8 cellular contexts compared by ENCODE assay signal in genomic region chr15:63600646-63601025, GRCh38. TPM values are rescaled to one million over a fixed set of nuclear protein-coding genes. Genes with fewer than 3 reads are reported as not detected.
DNase-seq lines count a peak whose midpoint lies in the region; ATAC-seq and TF ChIP-seq lines count a peak whose summit lies in the region.

No MANE protein-coding gene starts in this region.

- CTCF ChIA-PET in activated CD4-positive, alpha-beta T cell treated with anti-CD3 and anti-CD28 coated beads, Interleukin-2, amount 10 ng/mL, durations not matched to agents 7 days and 5 days (lab: Charles Lee): interaction anchor here (0.6 to 4.2 kb wide), 6 partner anchors 10 to 446 kb away, joined by 3 to 31 read pairs (median 6); partner anchors contain the start of gene DAPK2

- TF ChIP-seq POLR2A in GM19193 (IDR thresholded peaks at IDR 0.05; ENCODE audit: extremely low read depth, insufficient read depth, insufficient read length): peak; percentile 87
- peak; percentile 87 for TF ChIP-seq POLR2A in right lobe of liver (IDR thresholded peaks at IDR 0.05)

- H3K9ac ChIP-seq in BLaER1: peak overlapping the region; percentile 89

- peak overlapping the region; percentile 84 for H3K4me3 ChIP-seq in BLaER1
- H3K4me3 ChIP-seq in right lobe of liver: peak overlapping the region; percentile 69 to 83 (median 76)

- no CpG with 5 or more reads among the region's 58 CpGs for WGBS in right lobe of liver (ENCODE audit: insufficient coverage, low coverage, low lambda C conversion rate, missing lambda C conversion rate)

- H4K20me1 ChIP-seq in BLaER1: no peaks in the 10 kb centered on the region

- DNase-seq in NCI-H524 (lab: John Stamatoyannopoulos, UW) (peak; percentile 68 to 94), right lobe of liver (peak; percentile 92 to 94 (median 93))
- DNase-seq in activated CD4-positive, alpha-beta T cell treated with anti-CD3 and anti-CD28 coated beads, Interleukin-2, amount 10 ng/mL, durations not matched to agents 7 days and 5 days: peak; percentile 89
- DNase-seq in stimulated activated CD4-positive, alpha-beta T cell treated with anti-CD3 and anti-CD28 coated beads, Interleukin-4, amount 100 ng/mL, for 1 hour: peak; percentile 93

- peak overlapping the region; percentile 92 for H3K4me3 Mint-ChIP-seq in activated CD4-positive, alpha-beta T cell treated with anti-CD3 and anti-CD28 coated beads, Interleukin-2, amount 10 ng/mL, durations not matched to agents 7 days and 5 days
- H3K4me3 Mint-ChIP-seq in dendritic cell treated with granulocyte-macrophage colony-stimulating factor and Interleukin-4, amounts not matched to agents 40 ng/mL and 50 ng/mL, for 4 days: peak overlapping the region; percentile 83

- ATAC-seq in HG03378 (IDR thresholded peaks at IDR 0.05; ENCODE audit: unreplicated experiment) (peak; percentile 60), right lobe of liver (peak; percentile 70 to 89 (median 82))

- POLR2A ChIA-PET in activated CD4-positive, alpha-beta T cell treated with anti-CD3 and anti-CD28 coated beads, Interleukin-2, amount 10 ng/mL, durations not matched to agents 7 days and 5 days (lab: Charles Lee): interaction anchor here (1.0 to 1.5 kb wide), 2 partner anchors 96 to 134 kb away, joined by 3 to 6 read pairs; partner anchors contain the start of gene USP3

- no peaks in the 10 kb centered on the region for H3K27me3 Mint-ChIP-seq in activated CD4-positive, alpha-beta T cell treated with anti-CD3 and anti-CD28 coated beads, Interleukin-2, amount 10 ng/mL, durations not matched to agents 7 days and 5 days
- H3K27me3 Mint-ChIP-seq in dendritic cell treated with granulocyte-macrophage colony-stimulating factor and Interleukin-4, amounts not matched to agents 40 ng/mL and 50 ng/mL, for 4 days: no peaks in the 10 kb centered on the region

- H3K27ac ChIP-seq in BLaER1 (peak overlapping the region; percentile 90), right lobe of liver (peak overlapping the region; percentile 67 to 85 (median 75))

- H3K4me1 ChIP-seq in BLaER1: peaks cover 53% of the 10 kb centered on the region
- peaks cover 0 to 14% (median 0%) of the 10 kb centered on the region in 4 donors for H3K4me1 ChIP-seq in right lobe of liver

- peak overlapping the region; percentile 98 for H3K4me2 ChIP-seq in BLaER1

- H3K4me1 Mint-ChIP-seq in activated CD4-positive, alpha-beta T cell treated with anti-CD3 and anti-CD28 coated beads, Interleukin-2, amount 10 ng/mL, durations not matched to agents 7 days and 5 days: peaks cover 58% of the 10 kb centered on the region
- H3K4me1 Mint-ChIP-seq in dendritic cell treated with granulocyte-macrophage colony-stimulating factor and Interleukin-4, amounts not matched to agents 40 ng/mL and 50 ng/mL, for 4 days (ENCODE audit: low read depth): peaks cover 68% of the 10 kb centered on the region

- H3K9me3 Mint-ChIP-seq in activated CD4-positive, alpha-beta T cell treated with anti-CD3 and anti-CD28 coated beads, Interleukin-2, amount 10 ng/mL, durations not matched to agents 7 days and 5 days: no peaks in the 10 kb centered on the region
- no peaks in the 10 kb centered on the region for H3K9me3 Mint-ChIP-seq in dendritic cell treated with granulocyte-macrophage colony-stimulating factor and Interleukin-4, amounts not matched to agents 40 ng/mL and 50 ng/mL, for 4 days

- intact Hi-C loops in dendritic cell treated with granulocyte-macrophage colony-stimulating factor and Interleukin-4, amounts not matched to agents 40 ng/mL and 50 ng/mL, for 4 days (cut with micrococcal nuclease): loop anchor here (5.0 kb wide), 1 partner anchor 313 kb away; no protein-coding TSS in a partner anchor
- intact Hi-C loops in right lobe of liver (cut with DNase I): no loop called here

- H3K9me3 ChIP-seq in BLaER1: no peaks in the 10 kb centered on the region
- H3K9me3 ChIP-seq in right lobe of liver: no peaks in the 10 kb centered on the region

- H3K36me3 ChIP-seq in BLaER1: no peaks in the 10 kb centered on the region
- H3K36me3 ChIP-seq in right lobe of liver: no peaks in the 10 kb centered on the region

- H3K27ac Mint-ChIP-seq in activated CD4-positive, alpha-beta T cell treated with anti-CD3 and anti-CD28 coated beads, Interleukin-2, amount 10 ng/mL, durations not matched to agents 7 days and 5 days: peak overlapping the region; percentile 95
- H3K27ac Mint-ChIP-seq in dendritic cell treated with granulocyte-macrophage colony-stimulating factor and Interleukin-4, amounts not matched to agents 40 ng/mL and 50 ng/mL, for 4 days: peak overlapping the region; percentile 92

- H3K27me3 ChIP-seq in BLaER1 (no peaks in the 10 kb centered on the region), right lobe of liver (no peaks in the 10 kb centered on the region)

- TF ChIP-seq CTCF in right lobe of liver (IDR thresholded peaks at IDR 0.05): peak in 2 of 4 donors; percentile 44 to 62

- H3K36me3 Mint-ChIP-seq in activated CD4-positive, alpha-beta T cell treated with anti-CD3 and anti-CD28 coated beads, Interleukin-2, amount 10 ng/mL, durations not matched to agents 7 days and 5 days (ENCODE audit: low read depth): peaks cover 5% of the 10 kb centered on the region
- H3K36me3 Mint-ChIP-seq in dendritic cell treated with granulocyte-macrophage colony-stimulating factor and Interleukin-4, amounts not matched to agents 40 ng/mL and 50 ng/mL, for 4 days (ENCODE audit: low read depth): peaks cover 18% of the 10 kb centered on the region

RNA-seq across cellular contexts. Expression of gene FBXL22, which starts 3.4 kb away (rescaled TPM):
- under 1 TPM; 0.79 to 0.81 TPM for total RNA-seq in activated CD4-positive, alpha-beta T cell treated with anti-CD3 and anti-CD28 coated beads, Interleukin-2, amount 10 ng/mL, durations not matched to agents 7 days and 5 days
- total RNA-seq in right lobe of liver: under 1 TPM in 4 of 6 experiments, not detected in 2; 0.26 to 0.56 (median 0.44) TPM

Comparison
In these comparisons a context has a peak if more than half of its experiments do, and no peak if none do; other contexts are left out.
1. Peak in every context shown above with its lines: DNase-seq, ATAC-seq, H3K4me3 ChIP-seq and H3K27ac ChIP-seq.